ENCODE assay signal across 1 cellular context in the genomic region with DNA sequence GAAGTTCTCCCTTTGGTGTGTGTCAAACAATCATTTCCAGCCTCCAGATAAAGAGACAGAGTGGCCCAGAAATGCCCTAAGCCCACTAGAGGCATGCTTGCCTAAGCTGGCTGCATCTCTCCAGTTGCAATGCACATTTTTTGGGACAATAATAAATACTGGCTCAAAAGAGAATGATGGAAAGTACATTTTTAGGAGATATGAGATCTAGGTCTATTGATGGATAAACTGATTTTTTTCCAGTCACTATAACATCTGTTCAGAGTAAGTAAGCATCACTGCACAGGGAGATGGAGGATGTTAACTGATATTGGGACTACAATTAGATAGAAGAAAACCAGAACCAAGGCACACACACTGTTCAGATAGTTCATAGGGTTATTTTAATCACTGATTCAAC.
TF ChIP-seq lines count a peak whose summit lies in the region.

No MANE protein-coding gene starts in this region.

TF ChIP-seq in GM23338, 12 proteins besides CTCF, POLR2A, EP300 and RAD21 (continued from another document):
- TF ChIP-seq ZNF462 (CRISPR knock-in tag; IDR thresholded peaks at IDR 0.05) (no peak), ZNF331 (CRISPR knock-in tag; IDR thresholded peaks at IDR 0.05; ENCODE audit: low read depth) (no peak), STAT1 (IDR thresholded peaks at IDR 0.05; ENCODE audit: unreplicated experiment) (no peak), EZH2phosphoT487 (IDR thresholded peaks at IDR 0.05; ENCODE audit: unreplicated experiment) (no peak)
